22 cellular contexts compared by ENCODE assay signal in genomic region chr6:107753778-107754177, GRCh38.
DNase-seq lines count a peak whose midpoint lies in the region; ATAC-seq, FAIRE-seq and TF ChIP-seq lines count a peak whose summit lies in the region.
"Had no signal": no experiment of that assay in that cellular context is flagged by ENCODE, and none has a peak within 500 bp of the region (broad histone marks: within the 10 kb centered on the region; RNA-seq: fewer than 3 reads in every experiment).

No MANE protein-coding gene starts in this region.

- peak overlapping the region; percentile 73 for H3K4me3 Mint-ChIP-seq in activated naive CD4-positive, alpha-beta T cell treated with anti-CD3 and anti-CD28 coated beads, Interleukin-2, amount 50 U/mL, for 24 hours
- peak overlapping the region; percentile 30 for H3K4me3 Mint-ChIP-seq in activated CD4-positive, alpha-beta memory T cell treated with anti-CD3 and anti-CD28 coated beads for 36 hours
- H3K4me3 Mint-ChIP-seq in glutamatergic neuron (ENCODE audit: unreplicated experiment) (peak overlapping the region; percentile 7), natural killer cell (no peak overlapping the region)
- H3K4me3 Mint-ChIP-seq: brain, type B pancreatic cell had no signal

- peak overlapping the region; percentile 94 for H3K27ac Mint-ChIP-seq in activated naive CD4-positive, alpha-beta T cell treated with anti-CD3 and anti-CD28 coated beads, Interleukin-2, amount 50 U/mL, for 24 hours
- peak overlapping the region; percentile 46 for H3K27ac Mint-ChIP-seq in activated CD4-positive, alpha-beta memory T cell treated with anti-CD3 and anti-CD28 coated beads for 36 hours
- H3K27ac Mint-ChIP-seq in glutamatergic neuron (ENCODE audit: unreplicated experiment) (no peak overlapping the region), natural killer cell (peak overlapping the region in 1 of 2 donors; percentile 51)
- H3K27ac Mint-ChIP-seq: brain, type B pancreatic cell had no signal

- peaks cover 15% of the 10 kb centered on the region for H3K9me3 Mint-ChIP-seq in activated naive CD4-positive, alpha-beta T cell treated with anti-CD3 and anti-CD28 coated beads, Interleukin-2, amount 50 U/mL, for 24 hours
- peaks cover 3% of the 10 kb centered on the region for H3K9me3 Mint-ChIP-seq in activated CD4-positive, alpha-beta memory T cell treated with anti-CD3 and anti-CD28 coated beads for 36 hours
- H3K9me3 Mint-ChIP-seq in glutamatergic neuron (ENCODE audit: unreplicated experiment) = peaks cover under 1% of the 10 kb centered on the region
- H3K9me3 Mint-ChIP-seq in natural killer cell = no peaks in the 10 kb centered on the region

- H3K27ac ChIP-seq in thymus (ENCODE audit: low read depth) (peak overlapping the region; percentile 58), kidney (ENCODE audit: low read depth in 2 of 2, low read length in 2 of 2) (no peak overlapping the region)
- H3K27ac ChIP-seq: BLaER1, prostate gland had no signal

- H3K27me3 Mint-ChIP-seq in activated naive CD4-positive, alpha-beta T cell treated with anti-CD3 and anti-CD28 coated beads, Interleukin-2, amount 50 U/mL, for 24 hours = no peaks in the 10 kb centered on the region
- no peaks in the 10 kb centered on the region for H3K27me3 Mint-ChIP-seq in activated CD4-positive, alpha-beta memory T cell treated with anti-CD3 and anti-CD28 coated beads for 36 hours
- peaks cover 6% of the 10 kb centered on the region for H3K27me3 Mint-ChIP-seq in glutamatergic neuron (ENCODE audit: unreplicated experiment)
- no peaks in the 10 kb centered on the region for H3K27me3 Mint-ChIP-seq in natural killer cell (ENCODE audit: low read depth in 2 of 2)

- H3K36me3 ChIP-seq in thymus (ENCODE audit: control insufficient read depth, insufficient read depth) (no peaks in the 10 kb centered on the region), kidney (ENCODE audit: control insufficient read depth in 1 of 2, insufficient read depth in 2 of 2, low read length in 2 of 2) (no peaks in the 10 kb centered on the region)
- H3K36me3 ChIP-seq: BLaER1, prostate gland had no signal

- TF ChIP-seq CTCF in glutamatergic neuron (IDR thresholded peaks at IDR 0.05; ENCODE audit: partially characterized antibody, unreplicated experiment) = no peak
- no peak for TF ChIP-seq CTCF in kidney (IDR thresholded peaks at IDR 0.05; ENCODE audit: borderline replicate concordance, extremely low read depth, insufficient read depth)
- no peak for TF ChIP-seq CTCF in natural killer cell (IDR thresholded peaks at IDR 0.05)

- no peaks in the 10 kb centered on the region for H3K27me3 ChIP-seq in thymus (ENCODE audit: control insufficient read depth, insufficient read depth)
- H3K27me3 ChIP-seq: BLaER1 had no signal

- CTCF ChIA-PET in activated CD4-positive, alpha-beta memory T cell treated with anti-CD3 and anti-CD28 coated beads for 36 hours (lab: Charles Lee) = no interaction called here

- no peak for DNase-seq in activated naive CD4-positive, alpha-beta T cell (lab: John Stamatoyannopoulos, UW)
- no peak for DNase-seq in activated CD4-positive, alpha-beta memory T cell treated with anti-CD3 and anti-CD28 coated beads for 36 hours
- DNase-seq in glutamatergic neuron = no peak
- DNase-seq in kidney = no peak
- DNase-seq in natural killer cell = no peak
- DNase-seq: DMS79 treated with DMSO at 0.1 percent for 48 hours; foreskin melanocyte; IMR-90; NCI-H1048; NCI-H1694; NCI-H748 treated with DMSO at 0.1 percent for 48 hours; SHP77; stimulated activated CD4-positive, alpha-beta T cell treated with anti-CD3 and anti-CD28 coated beads, Interleukin-4, amount 100 ng/mL, for 1 hour had no signal

- H3K9ac ChIP-seq in kidney (ENCODE audit: low read length in 2 of 2) = no peak overlapping the region
- H3K9ac ChIP-seq: BLaER1 had no signal

- 80% methylated on average over 3 of the region's 3 CpGs for WGBS in thymus

- peaks cover 36% of the 10 kb centered on the region for H3K36me3 Mint-ChIP-seq in activated naive CD4-positive, alpha-beta T cell treated with anti-CD3 and anti-CD28 coated beads, Interleukin-2, amount 50 U/mL, for 24 hours
- H3K36me3 Mint-ChIP-seq in activated CD4-positive, alpha-beta memory T cell treated with anti-CD3 and anti-CD28 coated beads for 36 hours = peaks cover 5% of the 10 kb centered on the region
- H3K36me3 Mint-ChIP-seq in glutamatergic neuron (ENCODE audit: unreplicated experiment) (peaks cover 5% of the 10 kb centered on the region), natural killer cell (peaks cover 11% of the 10 kb centered on the region)
- H3K36me3 Mint-ChIP-seq: type B pancreatic cell had no signal

- H3K4me3 ChIP-seq in thymus (ENCODE audit: low read length) (no peak overlapping the region), kidney (ENCODE audit: low read length in 2 of 2) (no peak overlapping the region)
- H3K4me3 ChIP-seq: BLaER1, prostate gland had no signal

- no peak for FAIRE-seq in kidney (lab: Jason Lieb, UNC)

- peaks cover 87% of the 10 kb centered on the region for H3K4me1 Mint-ChIP-seq in activated naive CD4-positive, alpha-beta T cell treated with anti-CD3 and anti-CD28 coated beads, Interleukin-2, amount 50 U/mL, for 24 hours
- peaks cover 60% of the 10 kb centered on the region for H3K4me1 Mint-ChIP-seq in activated CD4-positive, alpha-beta memory T cell treated with anti-CD3 and anti-CD28 coated beads for 36 hours (ENCODE audit: low read depth)
- H3K4me1 Mint-ChIP-seq in glutamatergic neuron (ENCODE audit: low read depth, unreplicated experiment) = peaks cover 6% of the 10 kb centered on the region
- H3K4me1 Mint-ChIP-seq in natural killer cell = peaks cover 45 to 57% of the 10 kb centered on the region in 2 donors

- no peak for ATAC-seq in natural killer cell
- ATAC-seq: HCT116, Panc1, sciatic nerve had no signal

- H3K9me3 ChIP-seq in thymus (ENCODE audit: control insufficient read depth) (no peaks in the 10 kb centered on the region), kidney (ENCODE audit: control insufficient read depth in 1 of 2, low read length in 2 of 2) (no peaks in the 10 kb centered on the region)
- H3K9me3 ChIP-seq: prostate gland had no signal

- POLR2A ChIA-PET in activated CD4-positive, alpha-beta memory T cell treated with anti-CD3 and anti-CD28 coated beads for 36 hours (lab: Charles Lee) = no interaction called here

- H3K4me1 ChIP-seq in thymus (ENCODE audit: control insufficient read depth, insufficient read depth, low read length) (no peaks in the 10 kb centered on the region), kidney (ENCODE audit: control insufficient read depth in 1 of 2, insufficient read depth in 1 of 2, low read depth in 1 of 2, low read length in 2 of 2) (no peaks in the 10 kb centered on the region)
- H3K4me1 ChIP-seq: BLaER1, prostate gland had no signal

- intact Hi-C loops in activated CD4-positive, alpha-beta memory T cell treated with anti-CD3 and anti-CD28 coated beads for 36 hours (cut with micrococcal nuclease) = no loop called here
- intact Hi-C loops in kidney (cut with DNase I) (no loop called here), natural killer cell (cut with micrococcal nuclease) (no loop called here)
